8 cellular contexts compared by ENCODE assay signal in genomic region chr19:37317403-37318209, GRCh38. TPM values are rescaled to one million over a fixed set of nuclear protein-coding genes. Genes with fewer than 3 reads are reported as not detected.
A peak's percentile ranks its signal among the peaks of the same experiment; 100 is the strongest.
DNase-seq lines count a peak whose midpoint lies in the region; ATAC-seq and TF ChIP-seq lines count a peak whose summit lies in the region.

No MANE protein-coding gene starts in this region.

- H3K4me3 ChIP-seq in esophagus squamous epithelium = peak overlapping the region; percentile 64 to 95 (median 84)

- peak in 2 of 4 donors; percentile 22 to 65 for TF ChIP-seq POLR2A in esophagus squamous epithelium (IDR thresholded peaks at IDR 0.05)

- ATAC-seq in GM21717 (IDR thresholded peaks at IDR 0.05; ENCODE audit: unreplicated experiment) = peak; percentile 94
- ATAC-seq in activated T-cell treated with anti-CD3 and anti-CD28 coated beads, Interleukin-2, amount 50 U/mL, for 72 hours (replicated peaks in 1 of 2) = peak; percentile 97 to 98

- H3K27me3 Mint-ChIP-seq in activated T-cell treated with anti-CD3 and anti-CD28 coated beads, Interleukin-2, amount 50 U/mL, for 72 hours (ENCODE audit: low read depth) = no peaks in the 10 kb centered on the region

- no peaks in the 10 kb centered on the region for H3K27me3 ChIP-seq in esophagus squamous epithelium

- H3K27ac Mint-ChIP-seq in activated T-cell treated with anti-CD3 and anti-CD28 coated beads, Interleukin-2, amount 50 U/mL, for 72 hours = peak overlapping the region; percentile 96

- H3K9me3 Mint-ChIP-seq in activated T-cell treated with anti-CD3 and anti-CD28 coated beads, Interleukin-2, amount 50 U/mL, for 72 hours = peaks cover 4 to 5% of the 10 kb centered on the region in 2 donors

- H3K36me3 Mint-ChIP-seq in activated T-cell treated with anti-CD3 and anti-CD28 coated beads, Interleukin-2, amount 50 U/mL, for 72 hours (ENCODE audit: insufficient read depth in 2 of 2) = peaks cover 19 to 33% of the 10 kb centered on the region in 2 donors

- peak in 4 of 6 experiments; percentile 10 to 25 (median 22) for TF ChIP-seq CTCF in esophagus squamous epithelium (IDR thresholded peaks at IDR 0.05)

- in situ Hi-C loops in KBM-7 (cut with MboI; ENCODE audit: low pct_unique_long_range_greater_than_20kb, low sequenced_read_pairs) = no loop called here

- peak overlapping the region; percentile 78 to 93 (median 92) for H3K27ac ChIP-seq in esophagus squamous epithelium

- intact Hi-C loops in esophagus squamous epithelium (cut with DNase I) = no loop called here

- WGBS in esophagus squamous epithelium, 2 donors = 0% methylated on average over 8 to 15 of the region's 57 CpGs

- no peaks in the 10 kb centered on the region for H3K9me3 ChIP-seq in esophagus squamous epithelium

- H3K4me1 Mint-ChIP-seq in activated T-cell treated with anti-CD3 and anti-CD28 coated beads, Interleukin-2, amount 50 U/mL, for 72 hours (ENCODE audit: low read depth) = peaks cover 49% of the 10 kb centered on the region

- DNase-seq in DMS79 (lab: John Stamatoyannopoulos, UW) (peak; percentile 97), KBM-7 (peak; percentile 97), esophagus squamous epithelium (lab: John Stamatoyannopoulos, UW) (peak; percentile 78), myocyte (ENCODE audit: low read depth) (peak; percentile 99)
- peak; percentile 93 to 95 for DNase-seq in activated T-cell treated with anti-CD3 and anti-CD28 coated beads, Interleukin-2, amount 50 U/mL, for 72 hours
- peak; percentile 78 to 87 for DNase-seq in stimulated activated CD8-positive, alpha-beta memory T cell treated with anti-CD3 and anti-CD28 coated beads, Interleukin-7, amount 100 ng/mL, for 48 hours (ENCODE audit: extremely low read depth in 1 of 2, low read depth in 1 of 2)

- peaks cover 0 to 10% (median 0%) of the 10 kb centered on the region in 3 donors for H3K36me3 ChIP-seq in esophagus squamous epithelium

- peak overlapping the region; percentile 98 for H3K4me3 Mint-ChIP-seq in activated T-cell treated with anti-CD3 and anti-CD28 coated beads, Interleukin-2, amount 50 U/mL, for 72 hours

- peaks cover 5 to 52% (median 7%) of the 10 kb centered on the region in 3 donors for H3K4me1 ChIP-seq in esophagus squamous epithelium

TF ChIP-seq in PFSK-1, 5 proteins besides CTCF, POLR2A, EP300 and RAD21:
- TF ChIP-seq TAF1 (IDR thresholded peaks at IDR 0.05; ENCODE audit: borderline replicate concordance, insufficient read depth, low read length) = peak; percentile 94; the same call in 1 of the 2 replicates
- peak; percentile 88 for TF ChIP-seq POLR2AphosphoS5 (IDR thresholded peaks at IDR 0.05; ENCODE audit: low read depth, low read length)
- TF ChIP-seq FOXP2 (optimal IDR thresholded peaks at IDR 0.05; ENCODE audit: borderline replicate concordance, extremely low read depth, extremely low read length, insufficient read depth) = peak; percentile 27
- no peak for TF ChIP-seq REST (IDR thresholded peaks at IDR 0.05; ENCODE audit: insufficient read depth in 1 of 2, low read depth in 2 of 2, low read length in 2 of 2)

RNA-seq across cellular contexts. Expression of gene ZNF527, which starts 53.3 kb away (rescaled TPM):
- polyA plus RNA-seq in PFSK-1 (2012; ENCODE audit: insufficient read length, low read depth) = 1.4 TPM
- total RNA-seq in activated T-cell treated with anti-CD3 and anti-CD28 coated beads, Interleukin-2, amount 50 U/mL, for 72 hours = 1 to 10 TPM; 4.2 to 5.3 TPM
- total RNA-seq in esophagus squamous epithelium (1 to 10 TPM; 2.2 to 6.1 (median 2.5) TPM), myocyte (4.4 and 15.7 TPM in 2 replicates)
- polyA plus RNA-seq in myocyte (2012) = 3.0 TPM

Comparison
In these comparisons a context has a peak if more than half of its experiments do, and no peak if none do; other contexts are left out.
1. Peak in every context shown above with its lines: DNase-seq, ATAC-seq, H3K4me3 ChIP-seq and H3K27ac ChIP-seq.